ENCODE assay signal across 24 cellular contexts in genomic region chr5:5273398-5273797, GRCh38.
A peak's percentile ranks its signal among the peaks of the same experiment; 100 is the strongest.
DNase-seq lines count a peak whose midpoint lies in the region; ATAC-seq, FAIRE-seq and TF ChIP-seq lines count a peak whose summit lies in the region.
"Had no signal": no experiment of that assay in that cellular context is flagged by ENCODE, and none has a peak within 500 bp of the region (broad histone marks: within the 10 kb centered on the region; RNA-seq: fewer than 3 reads in every experiment).

No MANE protein-coding gene starts in this region.

- TF ChIP-seq CTCF in K562 (IDR thresholded peaks at IDR 0.05 in 2 of 3, conservative IDR thresholded peaks at IDR 0.05 in 1 of 3; ENCODE audit: insufficient read depth in 2 of 3, low read depth in 1 of 3, low read length in 3 of 3) (no peak), nephron (IDR thresholded peaks at IDR 0.05; ENCODE audit: unreplicated experiment in 3 of 3) (no peak)
- TF ChIP-seq CTCF in CD4-positive, alpha-beta T cell (IDR thresholded peaks at IDR 0.05) = no peak

- no peaks in the 10 kb centered on the region for H3K36me3 Mint-ChIP-seq in activated CD8-positive, alpha-beta memory T cell treated with anti-CD3 and anti-CD28 coated beads, Interleukin-2, amount 10 ng/mL, durations not matched to agents 7 days and 5 days
- peaks cover 8% of the 10 kb centered on the region for H3K36me3 Mint-ChIP-seq in nephron (ENCODE audit: low read depth)
- H3K36me3 Mint-ChIP-seq in CD4-positive, alpha-beta T cell (ENCODE audit: low read depth) = no peaks in the 10 kb centered on the region
- H3K36me3 Mint-ChIP-seq: CD4-positive, CD25-positive, alpha-beta regulatory T cell; CD8-positive, alpha-beta memory T cell had no signal

- DNase-seq in activated CD8-positive, alpha-beta memory T cell treated with anti-CD3 and anti-CD28 coated beads, Interleukin-2, amount 10 ng/mL, durations not matched to agents 7 days and 5 days = peak; percentile 12
- DNase-seq in activated CD8-positive, alpha-beta memory T cell treated with anti-CD3 and anti-CD28 coated beads for 24 hours = no peak
- no peak for DNase-seq in K562 (ENCODE audit: extremely low read depth in 1 of 4, low spot score in 3 of 4)
- DNase-seq in neuronal stem cell (ENCODE audit: low spot score) = no peak
- DNase-seq in CD4-positive, alpha-beta T cell = no peak
- no peak for DNase-seq in Right ventricle myocardium inferior (ENCODE audit: missing footprints)
- DNase-seq in GOT3 (lab: John Stamatoyannopoulos, UW) = no peak
- DNase-seq: CD4-positive, CD25-positive, alpha-beta regulatory T cell; CD8-positive, alpha-beta memory T cell; DMS 273 treated with DMSO at 0.1 percent for 48 hours; DMS79; EL; GDM1 had no signal

- TF ChIP-seq RAD21 in K562 (CRISPR knock-in tag; conservative IDR thresholded peaks at IDR 0.05 in 1 of 2, IDR thresholded peaks at IDR 0.05 in 1 of 2) = no peak

- H3K27me3 ChIP-seq in K562 (ENCODE audit: control insufficient read depth in 2 of 2, insufficient read depth in 2 of 2, low read length in 2 of 2) (peaks cover 5 to 39% of the 10 kb centered on the region in 2 experiments; a peak in 2 of 5 replicates), neuronal stem cell (ENCODE audit: control insufficient read depth in 3 of 3, insufficient read depth in 3 of 3, low read depth in 1 of 3, low read length in 3 of 3) (no peaks in the 10 kb centered on the region)
- no peaks in the 10 kb centered on the region for H3K27me3 ChIP-seq in CD4-positive, alpha-beta T cell (ENCODE audit: control insufficient read depth, insufficient read depth, low read length)
- H3K27me3 ChIP-seq: BLaER1 had no signal

- H3K79me1 ChIP-seq in neuronal stem cell (ENCODE audit: low read depth, low read length) = no peaks in the 10 kb centered on the region

- H3K4me3 Mint-ChIP-seq in activated CD8-positive, alpha-beta memory T cell treated with anti-CD3 and anti-CD28 coated beads, Interleukin-2, amount 10 ng/mL, durations not matched to agents 7 days and 5 days = no peak overlapping the region
- H3K4me3 Mint-ChIP-seq in nephron = no peak overlapping the region
- H3K4me3 Mint-ChIP-seq in CD4-positive, alpha-beta T cell = no peak overlapping the region
- H3K4me3 Mint-ChIP-seq: B cell; CD4-positive, CD25-positive, alpha-beta regulatory T cell; CD8-positive, alpha-beta memory T cell; GM23338 had no signal

- 0 out of 2 replicates have a peak, but pooled peaks cover 3% of the 10 kb centered on the region for H4K20me1 ChIP-seq in K562 (replicated peaks; ENCODE audit: control insufficient read depth, insufficient read depth, low read length)
- H4K20me1 ChIP-seq: BLaER1 had no signal

- no peak overlapping the region for H2BK15ac ChIP-seq in neuronal stem cell (ENCODE audit: low read length)

- H3K9me3 Mint-ChIP-seq in activated CD8-positive, alpha-beta memory T cell treated with anti-CD3 and anti-CD28 coated beads, Interleukin-2, amount 10 ng/mL, durations not matched to agents 7 days and 5 days (ENCODE audit: low read depth) = no peaks in the 10 kb centered on the region
- no peaks in the 10 kb centered on the region for H3K9me3 Mint-ChIP-seq in nephron
- no peaks in the 10 kb centered on the region for H3K9me3 Mint-ChIP-seq in CD4-positive, alpha-beta T cell
- H3K9me3 Mint-ChIP-seq: GM23338 had no signal

- H2AFZ ChIP-seq in K562 (ENCODE audit: low read depth, low read length) (no peak overlapping the region), neuronal stem cell (ENCODE audit: low read length) (no peak overlapping the region)
- H2AFZ ChIP-seq: GM23338 had no signal

- no peak for TF ChIP-seq EP300 in K562 (IDR thresholded peaks at IDR 0.05; ENCODE audit: low read length)

- FAIRE-seq in K562 (lab: Jason Lieb, UNC) = no peak
- FAIRE-seq: A204.1, D721Med, GM12878, H54 had no signal

- POLR2A ChIA-PET in K562 (lab: Yijun Ruan, JAX) = interaction anchor here (0.9 kb wide), 1 partner anchor 13 kb away, joined by 3 read pairs; no protein-coding TSS in a partner anchor
- POLR2A ChIA-PET in CD4-positive, alpha-beta T cell (lab: Charles Lee) = no interaction called here

- H3K18ac ChIP-seq in neuronal stem cell (ENCODE audit: low read length) = peak overlapping the region; percentile 67

- H3K4me2 ChIP-seq in K562 (ENCODE audit: insufficient read depth, low read length) (no peak overlapping the region), neuronal stem cell (ENCODE audit: insufficient read depth, low read length, poor library complexity, severe bottlenecking) (no peak overlapping the region)
- H3K4me2 ChIP-seq: BLaER1, GM23338 had no signal

- TF ChIP-seq POLR2A in K562 (conservative IDR thresholded peaks at IDR 0.05) = no peak

- H3K4ac ChIP-seq in neuronal stem cell (ENCODE audit: low read length) = no peak overlapping the region

- in situ Hi-C loops in K562 (cut with MboI) = no loop called here

- no peak overlapping the region for H2BK5ac ChIP-seq in neuronal stem cell (ENCODE audit: low read length)

- H4K8ac ChIP-seq in neuronal stem cell (ENCODE audit: low read depth, low read length) = no peak overlapping the region

- no peak overlapping the region for H4K91ac ChIP-seq in neuronal stem cell (ENCODE audit: low read depth, low read length, poor library complexity)

- intact Hi-C loops in K562 (cut with micrococcal nuclease) = no loop called here
- intact Hi-C loops in CD4-positive, alpha-beta T cell (cut with DNase I, micrococcal nuclease) = no loop called here
- intact Hi-C loops in Right ventricle myocardium inferior (cut with DNase I) = no loop called here

- H3K23ac ChIP-seq in neuronal stem cell (ENCODE audit: low read depth, low read length, poor library complexity) = no peak overlapping the region

- 0% methylated on average over 3 of the region's 3 CpGs for WGBS in K562 (ENCODE audit: insufficient coverage, low coverage, missing lambda C conversion rate)
- no CpG with 5 or more reads among the region's 3 CpGs for WGBS in neuronal stem cell (ENCODE audit: extremely low coverage in 2 of 2, insufficient read length in 2 of 2, insufficient replicate concordance in 1 of 2), 2 donors

- no peak overlapping the region for H3K27ac Mint-ChIP-seq in activated CD8-positive, alpha-beta memory T cell treated with anti-CD3 and anti-CD28 coated beads, Interleukin-2, amount 10 ng/mL, durations not matched to agents 7 days and 5 days
- H3K27ac Mint-ChIP-seq in nephron = peak overlapping the region in 2 of 3 experiments; percentile 34 to 48
- H3K27ac Mint-ChIP-seq in CD4-positive, alpha-beta T cell = no peak overlapping the region
- H3K27ac Mint-ChIP-seq: B cell; CD8-positive, alpha-beta memory T cell; GM23338 had no signal

- no peak overlapping the region for H3K9ac ChIP-seq in K562 (ENCODE audit: insufficient read depth in 1 of 2, low read depth in 2 of 2, low read length in 2 of 2)
- H3K9ac ChIP-seq in neuronal stem cell (ENCODE audit: low read depth, low read length, poor library complexity) = no peak overlapping the region
- H3K9ac ChIP-seq: BLaER1 had no signal

- H3K4me1 ChIP-seq in K562 (replicated peaks in 1 of 2; ENCODE audit: control insufficient read depth in 2 of 2, insufficient read depth in 2 of 2, low read length in 2 of 2) (peaks cover 0 to 3% of the 10 kb centered on the region in 2 experiments; a peak in 1 of 5 replicates), neuronal stem cell (ENCODE audit: control insufficient read depth in 2 of 2, insufficient read depth in 1 of 2, low read depth in 1 of 2, low read length in 2 of 2) (peaks cover 5 to 20% of the 10 kb centered on the region in 2 donors)
- H3K4me1 ChIP-seq: BLaER1, HAP-1 had no signal

- no peaks in the 10 kb centered on the region for H3K36me3 ChIP-seq in K562 (ENCODE audit: control insufficient read depth, insufficient read depth, low read length)
- no peaks in the 10 kb centered on the region for H3K36me3 ChIP-seq in neuronal stem cell (replicated peaks in 1 of 2; ENCODE audit: control insufficient read depth in 2 of 2, insufficient read depth in 2 of 2, low read length in 2 of 2)
- H3K36me3 ChIP-seq: BLaER1, HAP-1 had no signal

- H2BK120ac ChIP-seq in neuronal stem cell (ENCODE audit: low read depth, low read length) = no peak overlapping the region

- no peak overlapping the region for H3K4me3 ChIP-seq in K562
- H3K4me3 ChIP-seq in neuronal stem cell (ENCODE audit: low read length in 2 of 2) = no peak overlapping the region
- H3K4me3 ChIP-seq: BLaER1, GM12878, GM23338, HAP-1 had no signal

- no peaks in the 10 kb centered on the region for H3K9me1 ChIP-seq in K562 (ENCODE audit: control insufficient read depth, insufficient read depth, low read length)

- H3K9me3 ChIP-seq in K562 (replicated peaks; ENCODE audit: control insufficient read depth, insufficient read depth, low read depth, low read length) (no peaks in the 10 kb centered on the region), neuronal stem cell (replicated peaks in 1 of 2; ENCODE audit: control insufficient read depth in 2 of 2, insufficient read depth in 1 of 2, low read depth in 1 of 2, low read length in 2 of 2) (no peaks in the 10 kb centered on the region)
- H3K9me3 ChIP-seq in CD4-positive, alpha-beta T cell (ENCODE audit: control insufficient read depth, low read length) = no peaks in the 10 kb centered on the region
- H3K9me3 ChIP-seq: BLaER1, HAP-1 had no signal

- H3K14ac ChIP-seq in neuronal stem cell (ENCODE audit: low read length) = no peak overlapping the region

- CTCF ChIA-PET in activated CD8-positive, alpha-beta memory T cell treated with anti-CD3 and anti-CD28 coated beads, Interleukin-2, amount 10 ng/mL, durations not matched to agents 7 days and 5 days (lab: Charles Lee) = no interaction called here
- CTCF ChIA-PET in K562 (lab: Yijun Ruan, JAX; ENCODE audit: low intra/inter-chr PET ratio) = no interaction called here
- CTCF ChIA-PET in CD4-positive, alpha-beta T cell (lab: Charles Lee) = no interaction called here

- no peaks in the 10 kb centered on the region for H3K27me3 Mint-ChIP-seq in activated CD8-positive, alpha-beta memory T cell treated with anti-CD3 and anti-CD28 coated beads, Interleukin-2, amount 10 ng/mL, durations not matched to agents 7 days and 5 days
- H3K27me3 Mint-ChIP-seq in nephron (ENCODE audit: low read depth) = no peaks in the 10 kb centered on the region
- peaks cover 14% of the 10 kb centered on the region for H3K27me3 Mint-ChIP-seq in CD4-positive, alpha-beta T cell
- H3K27me3 Mint-ChIP-seq: B cell; CD4-positive, CD25-positive, alpha-beta regulatory T cell; CD8-positive, alpha-beta memory T cell had no signal

- H3K79me2 ChIP-seq in K562 (ENCODE audit: control insufficient read depth, insufficient read depth, low read length) = no peaks in the 10 kb centered on the region

- ATAC-seq in activated CD8-positive, alpha-beta memory T cell treated with anti-CD3 and anti-CD28 coated beads, Interleukin-2, amount 10 ng/mL, durations not matched to agents 7 days and 5 days = no peak
- ATAC-seq in K562 = no peak
- no peak for ATAC-seq in CD4-positive, alpha-beta T cell (ENCODE audit: poor library complexity)
- ATAC-seq in Right ventricle myocardium inferior = no peak
- ATAC-seq: GM12878, GM23338 had no signal

- no peak overlapping the region for H3K27ac ChIP-seq in K562 (ENCODE audit: extremely low read depth, low read depth, low read length)
- H3K27ac ChIP-seq in neuronal stem cell (replicated peaks; ENCODE audit: low read length) = no peak overlapping the region
- no peak overlapping the region for H3K27ac ChIP-seq in CD4-positive, alpha-beta T cell (ENCODE audit: low read depth, low read length)
- H3K27ac ChIP-seq: 22Rv1, BLaER1, C4-2B had no signal

- peak overlapping the region; percentile 20 for H2AK5ac ChIP-seq in neuronal stem cell (ENCODE audit: low read depth, low read length)

- no peaks in the 10 kb centered on the region for H3K4me1 Mint-ChIP-seq in activated CD8-positive, alpha-beta memory T cell treated with anti-CD3 and anti-CD28 coated beads, Interleukin-2, amount 10 ng/mL, durations not matched to agents 7 days and 5 days
- peaks cover 21% of the 10 kb centered on the region for H3K4me1 Mint-ChIP-seq in nephron
- no peaks in the 10 kb centered on the region for H3K4me1 Mint-ChIP-seq in CD4-positive, alpha-beta T cell (ENCODE audit: low read depth)
- H3K4me1 Mint-ChIP-seq: B cell; CD4-positive, CD25-positive, alpha-beta regulatory T cell; CD8-positive, alpha-beta memory T cell had no signal

- no TSS peak for BruUV-seq in K562 (replicated peaks; lab: Mats Ljungman, UMichigan)

- H2BK12ac ChIP-seq in neuronal stem cell (ENCODE audit: low read length) = no peak overlapping the region

Comparison
In these comparisons a context has a peak if more than half of its experiments do, and no peak if none do; other contexts are left out.
1. H3K27ac Mint-ChIP-seq: peak in nephron (2 of 3); none in activated CD8-positive, alpha-beta memory T cell treated with anti-CD3 and anti-CD28 coated beads, Interleukin-2, amount 10 ng/mL, durations not matched to agents 7 days and 5 days (single experiment) and CD4-positive, alpha-beta T cell (single experiment).